21 cellular contexts compared by ENCODE assay signal in genomic region chr1:41647202-41648135, GRCh38.
DNase-seq lines count a peak whose midpoint lies in the region; ATAC-seq lines count a peak whose summit lies in the region.
"Had no signal": no experiment of that assay in that cellular context is flagged by ENCODE, and none has a peak within 500 bp of the region (broad histone marks: within the 10 kb centered on the region; RNA-seq: fewer than 3 reads in every experiment).

No MANE protein-coding gene starts in this region.

- DNase-seq in T-helper 2 cell treated with Interferon-gamma antibody and Interleukin-4, amounts not matched to agents 5 μg/mL and 100 μg/mL, for 36 hours (ENCODE audit: low spot score): no peak
- no peak for DNase-seq in T-helper 2 cell
- peak; percentile 49 for DNase-seq in Ammon's horn (ENCODE audit: low spot score)
- DNase-seq in activated T-cell treated with anti-CD3 and anti-CD28 coated beads, Interleukin-2, amount 50 U/mL, for 4 hours: no peak
- peak; percentile 43 for DNase-seq in islet precursor cell
- DNase-seq in GDM1 (lab: John Stamatoyannopoulos, UW): no peak
- no peak for DNase-seq in HK-2 (ENCODE audit: unreplicated experiment)
- DNase-seq: 8988T; activated naive CD4-positive, alpha-beta T cell treated with anti-CD3 and anti-CD28 coated beads, Interleukin-2, amount 10 ng/mL, durations not matched to agents 7 days and 5 days; CD4-positive, alpha-beta memory T cell; H7; mucosa of descending colon; natural killer cell; NCI-H1930; NCI-H2171 treated with DMSO at 0.1 percent for 48 hours; NCI-H510A; nucleus accumbens; psoas muscle; stimulated activated CD4-positive, alpha-beta T cell treated with anti-CD3 and anti-CD28 coated beads, Interleukin-2, amount 100 ng/mL, for 48 hours had no signal

- peak overlapping the region; percentile 46 for H3K27ac Mint-ChIP-seq in T-helper 2 cell treated with Interferon-gamma antibody and Interleukin-4, amounts not matched to agents 5 μg/mL and 100 μg/mL, for 36 hours

- H3K4me1 Mint-ChIP-seq in T-helper 2 cell treated with Interferon-gamma antibody and Interleukin-4, amounts not matched to agents 5 μg/mL and 100 μg/mL, for 36 hours (ENCODE audit: low read depth): peaks cover 34% of the 10 kb centered on the region
- peaks cover 37% of the 10 kb centered on the region for H3K4me1 Mint-ChIP-seq in activated T-cell treated with anti-CD3 and anti-CD28 coated beads, Interleukin-2, amount 50 U/mL, for 4 hours (ENCODE audit: low read depth)

- H3K27me3 Mint-ChIP-seq in T-helper 2 cell treated with Interferon-gamma antibody and Interleukin-4, amounts not matched to agents 5 μg/mL and 100 μg/mL, for 36 hours (ENCODE audit: low read depth): no peaks in the 10 kb centered on the region
- H3K27me3 Mint-ChIP-seq in activated T-cell treated with anti-CD3 and anti-CD28 coated beads, Interleukin-2, amount 50 U/mL, for 4 hours (ENCODE audit: low read depth): no peaks in the 10 kb centered on the region
- H3K27me3 Mint-ChIP-seq: activated naive CD4-positive, alpha-beta T cell treated with anti-CD3 and anti-CD28 coated beads, Interleukin-2, amount 10 ng/mL, durations not matched to agents 7 days and 5 days; CD4-positive, alpha-beta memory T cell had no signal

- no peak overlapping the region for H3K4me3 Mint-ChIP-seq in T-helper 2 cell treated with Interferon-gamma antibody and Interleukin-4, amounts not matched to agents 5 μg/mL and 100 μg/mL, for 36 hours
- peak overlapping the region; percentile 7 for H3K4me3 Mint-ChIP-seq in activated T-cell treated with anti-CD3 and anti-CD28 coated beads, Interleukin-2, amount 50 U/mL, for 4 hours
- H3K4me3 Mint-ChIP-seq: activated naive CD4-positive, alpha-beta T cell treated with anti-CD3 and anti-CD28 coated beads, Interleukin-2, amount 10 ng/mL, durations not matched to agents 7 days and 5 days; CD4-positive, alpha-beta memory T cell; natural killer cell had no signal

- ATAC-seq in activated T-cell treated with anti-CD3 and anti-CD28 coated beads, Interleukin-2, amount 50 U/mL, for 4 hours: no peak
- no peak for ATAC-seq in GM18870 (IDR thresholded peaks at IDR 0.05; ENCODE audit: unreplicated experiment)
- ATAC-seq: mucosa of descending colon, natural killer cell, psoas muscle, sciatic nerve had no signal

- H3K9me3 Mint-ChIP-seq in T-helper 2 cell treated with Interferon-gamma antibody and Interleukin-4, amounts not matched to agents 5 μg/mL and 100 μg/mL, for 36 hours: no peaks in the 10 kb centered on the region
- no peaks in the 10 kb centered on the region for H3K9me3 Mint-ChIP-seq in activated T-cell treated with anti-CD3 and anti-CD28 coated beads, Interleukin-2, amount 50 U/mL, for 4 hours
- H3K9me3 Mint-ChIP-seq: activated naive CD4-positive, alpha-beta T cell treated with anti-CD3 and anti-CD28 coated beads, Interleukin-2, amount 10 ng/mL, durations not matched to agents 7 days and 5 days; CD4-positive, alpha-beta memory T cell; natural killer cell had no signal

- H3K36me3 Mint-ChIP-seq in T-helper 2 cell treated with Interferon-gamma antibody and Interleukin-4, amounts not matched to agents 5 μg/mL and 100 μg/mL, for 36 hours (ENCODE audit: low read depth): peaks cover 11% of the 10 kb centered on the region
- peaks cover 41% of the 10 kb centered on the region for H3K36me3 Mint-ChIP-seq in activated T-cell treated with anti-CD3 and anti-CD28 coated beads, Interleukin-2, amount 50 U/mL, for 4 hours (ENCODE audit: insufficient read depth)
- H3K36me3 Mint-ChIP-seq: CD4-positive, alpha-beta memory T cell; natural killer cell had no signal

Comparison
In these comparisons a context has a peak if more than half of its experiments do, and no peak if none do; other contexts are left out.
1. DNase-seq: peak in Ammon's horn (single experiment) and islet precursor cell (single experiment); none in T-helper 2 cell treated with Interferon-gamma antibody and Interleukin-4, amounts not matched to agents 5 μg/mL and 100 μg/mL, for 36 hours (single experiment), T-helper 2 cell (0 of 5), activated T-cell treated with anti-CD3 and anti-CD28 coated beads, Interleukin-2, amount 50 U/mL, for 4 hours (single experiment), GDM1 (single experiment) and HK-2 (single experiment).